ENCODE assay signal across 14 cellular contexts in the genomic region with DNA sequence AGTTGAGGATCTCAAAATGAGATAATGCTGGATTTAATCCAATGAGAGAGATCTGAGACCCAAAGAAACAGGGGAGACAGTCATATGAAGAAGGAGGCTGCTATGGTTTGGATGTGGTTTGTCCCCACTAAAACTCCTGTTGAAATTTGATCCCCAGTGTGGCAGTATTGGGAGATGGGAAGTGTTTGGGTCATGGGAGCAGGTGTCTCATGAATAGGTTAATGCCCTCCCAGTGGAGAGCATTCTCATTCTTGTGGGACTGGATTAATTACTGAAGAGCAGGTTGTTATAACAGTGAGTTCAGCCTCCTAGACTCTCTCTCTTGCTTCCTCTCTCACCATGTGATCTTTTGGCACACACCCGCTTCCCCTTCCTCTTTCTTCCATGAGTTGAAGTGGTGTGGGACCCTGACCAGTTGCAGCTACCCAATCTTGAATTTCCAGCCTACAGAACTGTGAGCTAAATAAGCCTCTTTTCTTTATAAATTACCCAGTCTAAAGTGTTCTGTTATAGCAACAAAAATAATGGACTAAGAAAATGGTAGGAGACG.
A peak's percentile ranks its signal among the peaks of the same experiment; 100 is the strongest.
DNase-seq lines count a peak whose midpoint lies in the region; ATAC-seq, FAIRE-seq and TF ChIP-seq lines count a peak whose summit lies in the region.
"Had no signal": no experiment of that assay in that cellular context is flagged by ENCODE, and none has a peak within 500 bp of the region (broad histone marks: within the 10 kb centered on the region; RNA-seq: fewer than 3 reads in every experiment).

No MANE protein-coding gene starts in this region.

- H3K79me2 ChIP-seq in K562 (ENCODE audit: control insufficient read depth, insufficient read depth, low read length) = no peaks in the 10 kb centered on the region

- no peaks in the 10 kb centered on the region; the same call in 1 of the 2 replicates for H3K9me3 ChIP-seq in K562 (replicated peaks; ENCODE audit: control insufficient read depth, insufficient read depth, low read depth, low read length)
- no peaks in the 10 kb centered on the region for H3K9me3 ChIP-seq in suprapubic skin
- H3K9me3 ChIP-seq: BE2C had no signal

- BruUV-seq in K562 (replicated peaks; lab: Mats Ljungman, UMichigan) = no TSS peak

- H3K4me2 ChIP-seq in K562 (ENCODE audit: insufficient read depth, low read length) = no peak overlapping the region

- no peaks in the 10 kb centered on the region for H3K9me1 ChIP-seq in K562 (ENCODE audit: control insufficient read depth, insufficient read depth, low read length)

- in situ Hi-C loops in KBM-7 (cut with MboI; ENCODE audit: low pct_unique_long_range_greater_than_20kb, low sequenced_read_pairs) = no loop called here
- in situ Hi-C loops in K562 (cut with MboI) = no loop called here

- ATAC-seq in K562 (no peak), GM21423 (IDR thresholded peaks at IDR 0.05; ENCODE audit: unreplicated experiment) (no peak)

- no peak overlapping the region for H3K9ac ChIP-seq in K562 (ENCODE audit: insufficient read depth in 1 of 2, low read depth in 2 of 2, low read length in 2 of 2)

- H4K20me1 ChIP-seq in K562 (replicated peaks; ENCODE audit: control insufficient read depth, insufficient read depth, low read length) = no peaks in the 10 kb centered on the region

- no peak for TF ChIP-seq RAD21 in K562 (CRISPR knock-in tag; conservative IDR thresholded peaks at IDR 0.05 in 1 of 2, IDR thresholded peaks at IDR 0.05 in 1 of 2)

- intact Hi-C loops in K562 (cut with micrococcal nuclease) (no loop called here), posterior cingulate gyrus (cut with DNase I) (no loop called here)

- POLR2A ChIA-PET in K562 (lab: Yijun Ruan, JAX) = no interaction called here

- no peaks in the 10 kb centered on the region for H3K4me1 ChIP-seq in K562 (replicated peaks in 1 of 2; ENCODE audit: control insufficient read depth in 2 of 2, insufficient read depth in 2 of 2, low read length in 2 of 2)
- no peaks in the 10 kb centered on the region for H3K4me1 ChIP-seq in suprapubic skin
- H3K4me1 ChIP-seq: BE2C had no signal

- no peak overlapping the region for H2AFZ ChIP-seq in K562 (ENCODE audit: low read depth, low read length)

- TF ChIP-seq EP300 in K562 (IDR thresholded peaks at IDR 0.05; ENCODE audit: low read length) (no peak), suprapubic skin (IDR thresholded peaks at IDR 0.05) (no peak)

- peak; percentile 28 for DNase-seq in Ammon's horn (ENCODE audit: low spot score)
- peak; percentile 67 for DNase-seq in KBM-7
- peak; percentile 64 for DNase-seq in NCI-H69 (lab: John Stamatoyannopoulos, UW)
- no peak for DNase-seq in K562 (ENCODE audit: extremely low read depth in 1 of 4, low spot score in 3 of 4)
- no peak for DNase-seq in activated CD4-positive, alpha-beta T cell treated with anti-CD3 and anti-CD28 coated beads, Interleukin-2, amount 50 U/mL, for 48 hours
- DNase-seq in suprapubic skin (ENCODE audit: low spot score in 2 of 2) = no peak
- DNase-seq in posterior cingulate gyrus = no peak
- DNase-seq: activated B cell treated with CpG ODN at 0.5 μM for 24 hours, BE2C, cortex of kidney, HFFc6, NCI-H2227 treated with DMSO at 0.1 percent for 48 hours, SHP77 had no signal

- no peak for FAIRE-seq in K562 (lab: Jason Lieb, UNC)

- WGBS in K562 (ENCODE audit: insufficient coverage, low coverage, missing lambda C conversion rate) = 10% methylated on average over 2 of the region's 2 CpGs
- WGBS in suprapubic skin = 95% methylated on average over 2 of the region's 2 CpGs

- CTCF ChIA-PET in K562 (lab: Yijun Ruan, JAX; ENCODE audit: low intra/inter-chr PET ratio) = no interaction called here

- H3K4me3 ChIP-seq in K562 = no peak overlapping the region
- H3K4me3 ChIP-seq in suprapubic skin = no peak overlapping the region

- TF ChIP-seq POLR2A in K562 (conservative IDR thresholded peaks at IDR 0.05) = no peak
- no peak for TF ChIP-seq POLR2A in suprapubic skin (IDR thresholded peaks at IDR 0.05)

- H3K36me3 ChIP-seq in K562 (ENCODE audit: control insufficient read depth, insufficient read depth, low read length) = no peaks in the 10 kb centered on the region
- no peaks in the 10 kb centered on the region for H3K36me3 ChIP-seq in suprapubic skin
- H3K36me3 ChIP-seq: BE2C had no signal

- H3K27ac ChIP-seq in K562 (ENCODE audit: extremely low read depth, low read depth, low read length) (no peak overlapping the region), suprapubic skin (no peak overlapping the region)

- H3K27me3 ChIP-seq in K562 (ENCODE audit: control insufficient read depth in 2 of 2, insufficient read depth in 2 of 2, low read length in 2 of 2) (no peaks in the 10 kb centered on the region), suprapubic skin (no peaks in the 10 kb centered on the region)
- H3K27me3 ChIP-seq: BE2C had no signal

- no peak for TF ChIP-seq CTCF in K562 (IDR thresholded peaks at IDR 0.05 in 2 of 3, conservative IDR thresholded peaks at IDR 0.05 in 1 of 3; ENCODE audit: insufficient read depth in 2 of 3, low read depth in 1 of 3, low read length in 3 of 3)
- no peak for TF ChIP-seq CTCF in suprapubic skin (IDR thresholded peaks at IDR 0.05)

TF ChIP-seq in K562, 482 proteins besides CTCF, POLR2A, EP300 and RAD21:
- peak; percentile 64; the same call in 1 of the 2 replicates for TF ChIP-seq SPI1 (IDR thresholded peaks at IDR 0.05; ENCODE audit: borderline replicate concordance, low read depth, low read length)
- TF ChIP-seq, protein P1, sequence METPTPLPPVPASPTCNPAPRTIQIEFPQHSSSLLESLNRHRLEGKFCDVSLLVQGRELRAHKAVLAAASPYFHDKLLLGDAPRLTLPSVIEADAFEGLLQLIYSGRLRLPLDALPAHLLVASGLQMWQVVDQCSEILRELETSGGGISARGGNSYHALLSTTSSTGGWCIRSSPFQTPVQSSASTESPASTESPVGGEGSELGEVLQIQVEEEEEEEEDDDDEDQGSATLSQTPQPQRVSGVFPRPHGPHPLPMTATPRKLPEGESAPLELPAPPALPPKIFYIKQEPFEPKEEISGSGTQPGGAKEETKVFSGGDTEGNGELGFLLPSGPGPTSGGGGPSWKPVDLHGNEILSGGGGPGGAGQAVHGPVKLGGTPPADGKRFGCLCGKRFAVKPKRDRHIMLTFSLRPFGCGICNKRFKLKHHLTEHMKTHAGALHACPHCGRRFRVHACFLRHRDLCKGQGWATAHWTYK (CRISPR knock-in tag; IDR thresholded peaks at IDR 0.05) = no peak

Comparison
In these comparisons a context has a peak if more than half of its experiments do, and no peak if none do; other contexts are left out.
1. DNase-seq: peak in Ammon's horn (single experiment), KBM-7 (single experiment) and NCI-H69 (single experiment); none in K562 (0 of 4), activated CD4-positive, alpha-beta T cell treated with anti-CD3 and anti-CD28 coated beads, Interleukin-2, amount 50 U/mL, for 48 hours (0 of 2), suprapubic skin (0 of 2) and posterior cingulate gyrus (0 of 10).